In the genomic region with DNA sequence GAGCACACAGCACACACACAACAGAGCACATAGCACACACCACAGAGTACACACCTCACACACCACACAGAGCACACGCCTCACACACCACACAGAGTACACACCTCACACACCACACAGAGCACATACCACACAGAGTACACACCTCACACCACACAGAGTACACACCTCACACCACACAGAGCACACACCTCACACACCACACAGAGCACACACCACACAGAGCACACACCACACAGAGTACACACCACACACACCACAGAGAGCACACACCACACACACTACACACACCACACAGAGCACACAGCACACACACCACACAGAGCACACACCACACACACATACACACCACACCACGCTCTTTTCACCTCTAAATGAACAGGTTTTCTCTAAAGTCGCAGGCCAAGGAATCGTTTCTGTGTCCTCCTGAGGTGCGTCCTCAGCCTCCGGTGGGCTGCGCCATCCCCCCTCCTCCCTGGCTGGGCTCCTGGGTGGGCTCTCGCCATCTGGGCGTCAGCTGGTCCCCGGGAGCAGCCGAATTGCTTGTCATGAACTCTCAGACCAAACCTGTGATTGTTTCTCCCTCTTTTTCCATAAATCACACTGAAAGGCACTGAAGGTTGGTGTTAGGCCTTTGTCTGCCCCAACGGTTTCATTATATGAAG, we compare ENCODE assay signal across 23 cellular contexts. TPM values are rescaled to one million over a fixed set of nuclear protein-coding genes. Genes with fewer than 3 reads are reported as not detected.
DNase-seq lines count a peak whose midpoint lies in the region; ATAC-seq, FAIRE-seq and TF ChIP-seq lines count a peak whose summit lies in the region.
"Had no signal": no experiment of that assay in that cellular context is flagged by ENCODE, and none has a peak within 500 bp of the region (broad histone marks: within the 10 kb centered on the region; RNA-seq: fewer than 3 reads in every experiment).

No MANE protein-coding gene starts in this region.

- 81% methylated on average over 12 of the region's 12 CpGs for WGBS in right cardiac atrium

- no peaks in the 10 kb centered on the region for H3K4me1 Mint-ChIP-seq in mesothelial cell of epicardium
- H3K4me1 Mint-ChIP-seq: GM23338 had no signal

- intact Hi-C loops in left ventricle myocardium superior (cut with micrococcal nuclease) = no loop called here
- intact Hi-C loops in right cardiac atrium (cut with DNase I) = no loop called here

- H3K4me1 ChIP-seq in right cardiac atrium (ENCODE audit: control insufficient read depth, insufficient read depth, low read length) = no peaks in the 10 kb centered on the region
- H3K4me1 ChIP-seq in keratinocyte (ENCODE audit: control insufficient read depth, extremely low read depth, insufficient read depth, low read length) = peaks cover 4% of the 10 kb centered on the region
- H3K4me1 ChIP-seq in osteoblast (ENCODE audit: insufficient read depth, low read length) = no peaks in the 10 kb centered on the region
- H3K4me1 ChIP-seq: BE2C had no signal

- H3K27ac ChIP-seq in right cardiac atrium (ENCODE audit: low read length) (no peak overlapping the region), keratinocyte (ENCODE audit: control insufficient read depth, insufficient read depth, low read length) (no peak overlapping the region), osteoblast (ENCODE audit: low read depth, low read length) (no peak overlapping the region)
- H3K27ac ChIP-seq: PC-9, RWPE1 had no signal

- H2AFZ ChIP-seq in keratinocyte (ENCODE audit: control insufficient read depth, low read length) = no peak overlapping the region
- no peak overlapping the region for H2AFZ ChIP-seq in osteoblast (ENCODE audit: low read length)
- H2AFZ ChIP-seq: GM23338, PC-9 had no signal

- no peaks in the 10 kb centered on the region for H3K79me2 ChIP-seq in keratinocyte (ENCODE audit: control insufficient read depth, insufficient read depth, low read length)
- no peaks in the 10 kb centered on the region for H3K79me2 ChIP-seq in osteoblast (ENCODE audit: insufficient read depth, low read length)

- H4K20me1 ChIP-seq in keratinocyte (ENCODE audit: control insufficient read depth, extremely low read depth, insufficient read depth, low read length) (no peaks in the 10 kb centered on the region), osteoblast (ENCODE audit: insufficient read depth, low read length) (no peaks in the 10 kb centered on the region)

- H3K9me3 Mint-ChIP-seq in mesothelial cell of epicardium = no peaks in the 10 kb centered on the region
- H3K9me3 Mint-ChIP-seq: GM23338 had no signal

- peak; percentile 53 for FAIRE-seq in keratinocyte (lab: Jason Lieb, UNC)
- FAIRE-seq: D721Med had no signal

- H3K27ac Mint-ChIP-seq in mesothelial cell of epicardium = no peak overlapping the region
- H3K27ac Mint-ChIP-seq: GM23338 had no signal

- no peaks in the 10 kb centered on the region for H3K9me3 ChIP-seq in right cardiac atrium (ENCODE audit: control insufficient read depth, low read length)
- no peaks in the 10 kb centered on the region for H3K9me3 ChIP-seq in keratinocyte (ENCODE audit: control insufficient read depth, low read depth, low read length)
- H3K9me3 ChIP-seq in osteoblast (ENCODE audit: low read depth, low read length) = no peaks in the 10 kb centered on the region
- H3K9me3 ChIP-seq: BE2C, SK-N-SH had no signal

- H3K9ac ChIP-seq in keratinocyte (ENCODE audit: control insufficient read depth, extremely low read depth, insufficient read depth, low read length) = no peak overlapping the region
- H3K9ac ChIP-seq: SK-N-SH had no signal

- no peaks in the 10 kb centered on the region for H3K9me1 ChIP-seq in keratinocyte (ENCODE audit: control insufficient read depth, extremely low read depth, insufficient read depth, low read length)

- ATAC-seq in left ventricle myocardium superior (no peak), right cardiac atrium (no peak), GM21515 (IDR thresholded peaks at IDR 0.05; ENCODE audit: unreplicated experiment) (no peak)
- ATAC-seq: GM23338, K562 had no signal

- H3K4me2 ChIP-seq in keratinocyte (ENCODE audit: control insufficient read depth, extremely low read depth, insufficient read depth, low read depth, low read length) = no peak overlapping the region
- H3K4me2 ChIP-seq in osteoblast (ENCODE audit: insufficient read depth, low read length) = no peak overlapping the region
- H3K4me2 ChIP-seq: GM23338, PC-9, SK-N-SH had no signal

- dilution Hi-C loops in keratinocyte (cut with MboI; ENCODE audit: extremely low pct_ligation_motif_present, low sequenced_read_pairs) = no loop called here

- H3K4me3 ChIP-seq in right cardiac atrium (ENCODE audit: low read length) (no peak overlapping the region), keratinocyte (ENCODE audit: control insufficient read depth in 2 of 3, extremely low read depth in 1 of 3, insufficient read depth in 2 of 3, low read depth in 1 of 3, low read length in 3 of 3) (no peak overlapping the region), osteoblast (ENCODE audit: insufficient read depth, low read length) (no peak overlapping the region)
- H3K4me3 ChIP-seq: GM23338, K562, PC-9 had no signal

- H3K27me3 Mint-ChIP-seq in mesothelial cell of epicardium (ENCODE audit: low read depth) = peaks cover 10% of the 10 kb centered on the region

- H3K36me3 Mint-ChIP-seq in mesothelial cell of epicardium = no peaks in the 10 kb centered on the region

- H3K4me3 Mint-ChIP-seq in mesothelial cell of epicardium = no peak overlapping the region
- H3K4me3 Mint-ChIP-seq: GM23338 had no signal

- H3K27me3 ChIP-seq in right cardiac atrium (ENCODE audit: control insufficient read depth, insufficient read depth) (no peaks in the 10 kb centered on the region), keratinocyte (ENCODE audit: control insufficient read depth, extremely low read depth, insufficient read depth, low read length) (peaks cover 50% of the 10 kb centered on the region), osteoblast (ENCODE audit: insufficient read depth, low read length) (peaks cover 10% of the 10 kb centered on the region)
- H3K27me3 ChIP-seq: BE2C had no signal

- H3K36me3 ChIP-seq in keratinocyte (ENCODE audit: control insufficient read depth in 2 of 2, extremely low read depth in 1 of 2, insufficient read depth in 2 of 2, low read length in 2 of 2) = no peaks in the 10 kb centered on the region
- no peaks in the 10 kb centered on the region for H3K36me3 ChIP-seq in osteoblast (ENCODE audit: insufficient read depth, low read length)
- H3K36me3 ChIP-seq: BE2C had no signal

- TF ChIP-seq CTCF in keratinocyte (optimal IDR thresholded peaks at IDR 0.05 in 1 of 3, IDR thresholded peaks at IDR 0.05 in 1 of 3, conservative IDR thresholded peaks at IDR 0.05 in 1 of 3; ENCODE audit: extremely low read depth in 1 of 3, insufficient read depth in 2 of 3, low read length in 3 of 3) (no peak), osteoblast (IDR thresholded peaks at IDR 0.05; ENCODE audit: extremely low read depth, low read depth, low read length) (no peak), mesothelial cell of epicardium (IDR thresholded peaks at IDR 0.05; ENCODE audit: unreplicated experiment) (no peak)

- DNase-seq in left ventricle myocardium superior = peak; percentile 12
- DNase-seq in right cardiac atrium = no peak
- no peak for DNase-seq in keratinocyte (ENCODE audit: low read depth, low spot score)
- DNase-seq in osteoblast (ENCODE audit: insufficient read length, low spot score, missing footprints) = peak; percentile 80
- DNase-seq in mesothelial cell of epicardium (ENCODE audit: low spot score in 2 of 2, unreplicated experiment in 2 of 2) = no peak
- DNase-seq in NCI-H1092 (lab: John Stamatoyannopoulos, UW) = no peak
- DNase-seq: BE2C, DMS53, MM.1S, NCI-H1048, NCI-H1436 treated with DMSO at 0.1 percent for 48 hours, NCI-H1930, NCI-H2227 treated with DMSO at 0.1 percent for 48 hours, NCI-H510A treated with DMSO at 0.1 percent for 48 hours, NCI-H748 treated with DMSO at 0.1 percent for 48 hours, PC-9, SIG-M5, SK-N-SH had no signal

RNA-seq across cellular contexts. Expression of a gene that starts 37.3 kb away (rescaled TPM):
- total RNA-seq in left ventricle myocardium superior (12.1 TPM), right cardiac atrium (1 to 10 TPM; 6.2 to 9.9 (median 8.8) TPM), osteoblast (1.8 and 2.9 TPM in 2 replicates), mesothelial cell of epicardium (1.1 to 1.7 TPM (median 1.6 TPM) in 3 replicates)
- polyA plus RNA-seq in right cardiac atrium (7.8 TPM), keratinocyte (5.3 to 9.4 TPM (median 7.6 TPM) in 3 replicates)
- 1.6 TPM for polyA plus RNA-seq in keratinocyte (2011; ENCODE audit: low read depth)
- 6.0 and 10.5 TPM in 2 replicates for polyA plus RNA-seq in keratinocyte (2011; cell fraction: cytosol; rRNA removed)
- 5.8 and 6.7 TPM in 2 replicates for polyA plus RNA-seq in keratinocyte (2011; cell fraction: nucleus; rRNA removed)
- 1.9 and 5.2 TPM in 2 replicates for polyA plus RNA-seq in keratinocyte (2012; ENCODE audit: low replicate concordance)
- 2.8 to 4.3 TPM (median 4.0 TPM) in 3 replicates for polyA minus RNA-seq in keratinocyte
- polyA minus RNA-seq in keratinocyte (2011; cell fraction: cytosol; rRNA and poly(A)+ RNA removed) = 3.3 TPM
- 2.8 and 4.2 TPM in 2 replicates for polyA minus RNA-seq in keratinocyte (2011; cell fraction: nucleus; rRNA and poly(A)+ RNA removed)

Comparison
In these comparisons a context has a peak if more than half of its experiments do, and no peak if none do; other contexts are left out.
1. DNase-seq: peak in left ventricle myocardium superior (single experiment) and osteoblast (single experiment); none in right cardiac atrium (0 of 3), keratinocyte (single experiment), mesothelial cell of epicardium (0 of 2) and NCI-H1092 (single experiment).